In the genomic region with DNA sequence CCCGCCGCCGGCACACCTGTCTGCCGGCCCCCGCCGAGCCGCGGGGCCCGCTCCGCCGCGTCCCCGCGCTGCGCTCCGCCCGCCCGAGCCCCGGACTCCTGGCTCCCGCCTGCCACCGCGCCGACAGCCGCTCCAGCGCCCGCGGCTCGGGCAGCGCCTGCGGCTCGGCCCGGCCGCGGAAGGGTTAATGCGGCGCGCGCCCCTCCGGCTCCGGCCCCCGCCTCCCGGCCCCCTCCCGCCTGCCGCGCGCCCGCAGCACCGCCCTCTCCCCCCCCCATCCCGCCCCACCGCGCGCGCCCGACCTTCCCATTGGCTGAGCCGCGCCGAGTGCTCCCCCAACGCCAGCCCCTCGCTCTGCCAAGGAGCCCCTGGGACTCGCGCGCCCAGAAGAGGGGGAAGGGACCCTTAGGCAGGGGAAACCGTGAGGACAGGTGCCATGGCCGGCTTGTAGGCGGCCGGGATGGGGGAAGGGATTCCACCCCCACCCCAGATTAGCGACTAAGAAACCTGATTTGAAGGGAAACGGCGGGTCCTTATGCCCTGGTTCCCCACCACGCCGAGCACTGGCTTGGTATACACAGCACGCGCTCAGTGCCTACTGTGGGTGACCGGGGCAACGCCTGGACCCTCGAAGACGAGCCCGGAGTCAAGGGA, we compare ENCODE assay signal across 8 cellular contexts. TPM values are rescaled to one million over a fixed set of nuclear protein-coding genes. Genes with fewer than 3 reads are reported as not detected.
A peak's percentile ranks its signal among the peaks of the same experiment; 100 is the strongest.
DNase-seq lines count a peak whose midpoint lies in the region; ATAC-seq and TF ChIP-seq lines count a peak whose summit lies in the region.

A gene with protein sequence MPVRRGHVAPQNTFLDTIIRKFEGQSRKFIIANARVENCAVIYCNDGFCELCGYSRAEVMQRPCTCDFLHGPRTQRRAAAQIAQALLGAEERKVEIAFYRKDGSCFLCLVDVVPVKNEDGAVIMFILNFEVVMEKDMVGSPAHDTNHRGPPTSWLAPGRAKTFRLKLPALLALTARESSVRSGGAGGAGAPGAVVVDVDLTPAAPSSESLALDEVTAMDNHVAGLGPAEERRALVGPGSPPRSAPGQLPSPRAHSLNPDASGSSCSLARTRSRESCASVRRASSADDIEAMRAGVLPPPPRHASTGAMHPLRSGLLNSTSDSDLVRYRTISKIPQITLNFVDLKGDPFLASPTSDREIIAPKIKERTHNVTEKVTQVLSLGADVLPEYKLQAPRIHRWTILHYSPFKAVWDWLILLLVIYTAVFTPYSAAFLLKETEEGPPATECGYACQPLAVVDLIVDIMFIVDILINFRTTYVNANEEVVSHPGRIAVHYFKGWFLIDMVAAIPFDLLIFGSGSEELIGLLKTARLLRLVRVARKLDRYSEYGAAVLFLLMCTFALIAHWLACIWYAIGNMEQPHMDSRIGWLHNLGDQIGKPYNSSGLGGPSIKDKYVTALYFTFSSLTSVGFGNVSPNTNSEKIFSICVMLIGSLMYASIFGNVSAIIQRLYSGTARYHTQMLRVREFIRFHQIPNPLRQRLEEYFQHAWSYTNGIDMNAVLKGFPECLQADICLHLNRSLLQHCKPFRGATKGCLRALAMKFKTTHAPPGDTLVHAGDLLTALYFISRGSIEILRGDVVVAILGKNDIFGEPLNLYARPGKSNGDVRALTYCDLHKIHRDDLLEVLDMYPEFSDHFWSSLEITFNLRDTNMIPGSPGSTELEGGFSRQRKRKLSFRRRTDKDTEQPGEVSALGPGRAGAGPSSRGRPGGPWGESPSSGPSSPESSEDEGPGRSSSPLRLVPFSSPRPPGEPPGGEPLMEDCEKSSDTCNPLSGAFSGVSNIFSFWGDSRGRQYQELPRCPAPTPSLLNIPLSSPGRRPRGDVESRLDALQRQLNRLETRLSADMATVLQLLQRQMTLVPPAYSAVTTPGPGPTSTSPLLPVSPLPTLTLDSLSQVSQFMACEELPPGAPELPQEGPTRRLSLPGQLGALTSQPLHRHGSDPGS (minus strand): TSS at position 186 of the 654 bp plus-strand sequence. CDS start 408 bp downstream, outside the sequence.

- intact Hi-C loops in body of pancreas (cut with DNase I) = no loop called here
- intact Hi-C loops in lower leg skin (cut with DNase I; ENCODE audit: low total_unique reads) = no loop called here
- intact Hi-C loops in tibial artery (cut with DNase I; ENCODE audit: low total_unique reads) = no loop called here

- no peaks in the 10 kb centered on the region for H3K79me2 ChIP-seq in osteoblast (ENCODE audit: insufficient read depth, low read length)

- ATAC-seq in body of pancreas (peak; percentile 43), GM19328 (IDR thresholded peaks at IDR 0.05; ENCODE audit: unreplicated experiment) (no peak)

- peaks cover 57% of the 10 kb centered on the region for H3K27me3 ChIP-seq in H7 (ENCODE audit: control insufficient read depth, insufficient read depth, low read length)
- peaks cover 0 to 25% of the 10 kb centered on the region in 2 donors for H3K27me3 ChIP-seq in body of pancreas
- peaks cover 0 to 94% of the 10 kb centered on the region in 2 donors for H3K27me3 ChIP-seq in tibial artery
- H3K27me3 ChIP-seq in osteoblast (ENCODE audit: insufficient read depth, low read length) = peaks cover 51% of the 10 kb centered on the region

- H3K4me2 ChIP-seq in osteoblast (ENCODE audit: insufficient read depth, low read length) = no peak within 1 kb of the TSS

- no peak for TF ChIP-seq CTCF in body of pancreas (IDR thresholded peaks at IDR 0.05)
- no peak for TF ChIP-seq CTCF in lower leg skin (IDR thresholded peaks at IDR 0.05)
- TF ChIP-seq CTCF in tibial artery (IDR thresholded peaks at IDR 0.05) = no peak
- no peak for TF ChIP-seq CTCF in osteoblast (IDR thresholded peaks at IDR 0.05; ENCODE audit: extremely low read depth, low read depth, low read length)

- DNase-seq in 8988T = peak; percentile 93
- peak; percentile 99 for DNase-seq in H7
- DNase-seq in NCI-H82 (lab: John Stamatoyannopoulos, UW) = peak; percentile 97
- DNase-seq in body of pancreas = peak in 1 of 4 donors; percentile 38
- no peak for DNase-seq in lower leg skin (ENCODE audit: low spot score in 2 of 2)
- no peak for DNase-seq in tibial artery
- no peak for DNase-seq in osteoblast (ENCODE audit: insufficient read length, low spot score, missing footprints)

- TF ChIP-seq POLR2A in body of pancreas (IDR thresholded peaks at IDR 0.05) (no peak), lower leg skin (IDR thresholded peaks at IDR 0.05) (no peak)

- H3K27ac ChIP-seq in body of pancreas (no peak within 1 kb of the TSS), tibial artery (no peak within 1 kb of the TSS), osteoblast (ENCODE audit: low read depth, low read length) (no peak within 1 kb of the TSS)

- H3K4me1 ChIP-seq in body of pancreas (peaks cover 33% of the 10 kb centered on the region), tibial artery (peaks cover 0 to 41% (median 32%) of the 10 kb centered on the region in 4 donors), osteoblast (ENCODE audit: insufficient read depth, low read length) (no peaks in the 10 kb centered on the region)

- H3K36me3 ChIP-seq in H7 (replicated peaks; ENCODE audit: control insufficient read depth, insufficient read depth, low read length) = no peaks in the 10 kb centered on the region
- no peaks in the 10 kb centered on the region for H3K36me3 ChIP-seq in body of pancreas (replicated peaks in 1 of 2; ENCODE audit: insufficient read depth in 1 of 2, low read depth in 2 of 2)
- H3K36me3 ChIP-seq in tibial artery = no peaks in the 10 kb centered on the region
- no peaks in the 10 kb centered on the region for H3K36me3 ChIP-seq in osteoblast (ENCODE audit: insufficient read depth, low read length)

- no peak within 1 kb of the TSS for H2AFZ ChIP-seq in osteoblast (ENCODE audit: low read length)

- peak within 1 kb of the TSS; percentile 54 for H3K4me3 ChIP-seq in H7 (ENCODE audit: insufficient read depth, low read depth, low read length)
- H3K4me3 ChIP-seq in body of pancreas = no peak within 1 kb of the TSS
- H3K4me3 ChIP-seq in lower leg skin (ENCODE audit: low read depth, poor library complexity, severe bottlenecking) = peak within 1 kb of the TSS; percentile 8
- peak within 1 kb of the TSS; percentile 29 to 36 for H3K4me3 ChIP-seq in tibial artery
- no peak within 1 kb of the TSS for H3K4me3 ChIP-seq in osteoblast (ENCODE audit: insufficient read depth, low read length)

- WGBS in body of pancreas, 2 donors = 1 to 5% methylated on average over 12 to 71 of the region's 78 CpGs
- WGBS in lower leg skin, 2 donors = 1 to 2% methylated on average over 21 to 30 of the region's 78 CpGs

- H3K9me3 ChIP-seq in body of pancreas (no peaks in the 10 kb centered on the region), tibial artery (no peaks in the 10 kb centered on the region), osteoblast (ENCODE audit: low read depth, low read length) (no peaks in the 10 kb centered on the region)

- no peaks in the 10 kb centered on the region for H4K20me1 ChIP-seq in osteoblast (ENCODE audit: insufficient read depth, low read length)

RNA-seq across cellular contexts. Expression of the gene that starts here (rescaled TPM):
- total RNA-seq in H7 (2014; rRNA removed; shearing (Covaris generic)) = 9.3 and 9.5 TPM in 2 replicates
- total RNA-seq in body of pancreas (1 to 10 TPM; 3.6 to 5.3 TPM), lower leg skin (1 to 10 TPM in 1 of 4 donors, under 1 TPM in 3; 0.15 to 1.1 (median 0.36) TPM), osteoblast (not detected in 2 replicates)

Comparison
In these comparisons a context has a peak if more than half of its experiments do, and no peak if none do; other contexts are left out.
1. DNase-seq: peak in 8988T (single experiment), H7 (single experiment) and NCI-H82 (single experiment); none in lower leg skin (0 of 2), tibial artery (0 of 2) and osteoblast (single experiment).
2. H3K4me3 ChIP-seq: peak in H7 (single experiment), lower leg skin (single experiment) and tibial artery (2 of 2); none in body of pancreas (0 of 2) and osteoblast (single experiment).